ENCODE assay signal across 1 cellular context in genomic region chr7:7185382-7185989, GRCh38.
TF ChIP-seq lines count a peak whose summit lies in the region.

No MANE protein-coding gene starts in this region.

TF ChIP-seq in H1, 55 proteins besides CTCF, POLR2A, EP300 and RAD21:
- TF ChIP-seq YY1 (IDR thresholded peaks at IDR 0.05; ENCODE audit: low read depth, low read length): no peak
